In genomic region chr6:111900731-111901130, GRCh38 we compare ENCODE assay signal across 2 cellular contexts.
TF ChIP-seq lines count a peak whose summit lies in the region.

No MANE protein-coding gene starts in this region.

TF ChIP-seq in IMR-90, 13 proteins besides CTCF, POLR2A, EP300 and RAD21:
- no peak for TF ChIP-seq USF2 (IDR thresholded peaks at IDR 0.05; ENCODE audit: low read depth, low read length)
- no peak for TF ChIP-seq MXI1 (IDR thresholded peaks at IDR 0.05; ENCODE audit: borderline replicate concordance, low read depth, low read length)
- no peak for TF ChIP-seq FOS (IDR thresholded peaks at IDR 0.05; ENCODE audit: low read depth, low read length)
- TF ChIP-seq NFE2L2 (IDR thresholded peaks at IDR 0.05; ENCODE audit: low read depth, low read length), result no peak
- TF ChIP-seq RCOR1 (IDR thresholded peaks at IDR 0.05; ENCODE audit: insufficient replicate concordance, low read length), result no peak
- TF ChIP-seq ELK1 (IDR thresholded peaks at IDR 0.05; ENCODE audit: borderline replicate concordance, low read depth, low read length), result no peak
- no peak for TF ChIP-seq BHLHE40 (IDR thresholded peaks at IDR 0.05; ENCODE audit: low read depth, low read length)
- no peak for TF ChIP-seq MAZ (IDR thresholded peaks at IDR 0.05; ENCODE audit: borderline replicate concordance, low read depth, low read length)
- no peak for TF ChIP-seq CHD1 (IDR thresholded peaks at IDR 0.05; ENCODE audit: low read depth, low read length)
- TF ChIP-seq SMC3 (IDR thresholded peaks at IDR 0.05; ENCODE audit: low read depth, low read length), result no peak

TF ChIP-seq in H1, 55 proteins besides CTCF, POLR2A, EP300 and RAD21:
- no peak for TF ChIP-seq BCL11A (IDR thresholded peaks at IDR 0.05; ENCODE audit: low read depth in 2 of 2, low read length in 2 of 2)
